7 cellular contexts compared by ENCODE assay signal in genomic region chr19:29748996-29749395, GRCh38.
"Had no signal": no experiment of that assay in that cellular context is flagged by ENCODE, and none has a peak within 500 bp of the region (broad histone marks: within the 10 kb centered on the region; RNA-seq: fewer than 3 reads in every experiment).

No MANE protein-coding gene starts in this region.

- H3K4me2 ChIP-seq: GM23338 had no signal

- DNase-seq: KBM-7 had no signal

- H3K27ac Mint-ChIP-seq: GM23338, IgD-negative memory B cell had no signal

- H3K27ac ChIP-seq: HL-60 had no signal

- H3K36me3 Mint-ChIP-seq: IgD-negative memory B cell had no signal

- H3K4me3 Mint-ChIP-seq: GM23338, IgD-negative memory B cell had no signal

- H3K4me1 ChIP-seq: HAP-1 had no signal

- H2AFZ ChIP-seq: GM23338 had no signal

- H3K4me1 Mint-ChIP-seq: GM23338, IgD-negative memory B cell had no signal

- H3K9me3 Mint-ChIP-seq: IgD-negative memory B cell had no signal

- H3K9me3 ChIP-seq: HAP-1 had no signal

- H3K36me3 ChIP-seq: HAP-1 had no signal

- ATAC-seq: GM23338, HCT116, HepG2 had no signal

- H3K4me3 ChIP-seq: GM23338, HAP-1 had no signal
